ENCODE assay signal across 23 cellular contexts in the genomic region with DNA sequence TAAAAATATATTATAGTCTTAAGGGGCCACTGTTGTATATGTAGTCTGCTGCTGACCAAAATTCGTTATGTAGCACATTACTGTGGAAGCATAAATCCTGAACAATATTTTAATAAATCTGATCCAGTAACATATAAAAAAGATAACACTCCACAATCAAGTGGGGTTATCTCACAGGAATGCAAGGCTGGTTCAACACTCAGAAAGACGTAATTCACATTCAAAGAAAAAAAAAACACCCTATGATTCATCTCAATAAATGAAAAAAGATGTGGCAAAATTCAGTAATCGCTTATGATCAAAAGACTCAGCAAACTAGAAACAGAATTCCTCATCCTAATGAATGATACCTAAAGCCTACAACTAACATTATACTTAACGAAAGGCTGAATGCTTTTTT. TPM values are rescaled to one million over a fixed set of nuclear protein-coding genes. Genes with fewer than 3 reads are reported as not detected.
DNase-seq lines count a peak whose midpoint lies in the region; ATAC-seq and TF ChIP-seq lines count a peak whose summit lies in the region.
"Had no signal": no experiment of that assay in that cellular context is flagged by ENCODE, and none has a peak within 500 bp of the region (broad histone marks: within the 10 kb centered on the region; RNA-seq: fewer than 3 reads in every experiment).

No MANE protein-coding gene starts in this region.

- H3K4me1 Mint-ChIP-seq in natural killer cell: peaks cover 44 to 48% of the 10 kb centered on the region in 2 donors
- peaks cover 25 to 33% of the 10 kb centered on the region in 2 donors for H3K4me1 Mint-ChIP-seq in natural killer cell treated with Interleukin-12 subunit alpha and Interleukin-12 subunit beta and Interleukin-15 and Interleukin-18, amount 100 ng/mL, for 72 hours (ENCODE audit: low read depth in 2 of 2)
- H3K4me1 Mint-ChIP-seq in activated naive CD8-positive, alpha-beta T cell treated with anti-CD3 and anti-CD28 coated beads for 36 hours: peaks cover 18% of the 10 kb centered on the region

- TF ChIP-seq POLR2A in erythroblast (IDR thresholded peaks at IDR 0.05; ENCODE audit: low read length): no peak
- TF ChIP-seq POLR2A in testis (IDR thresholded peaks at IDR 0.05): no peak

- H3K36me3 Mint-ChIP-seq in natural killer cell: no peaks in the 10 kb centered on the region
- H3K36me3 Mint-ChIP-seq in natural killer cell treated with Interleukin-12 subunit alpha and Interleukin-12 subunit beta and Interleukin-15 and Interleukin-18, amount 100 ng/mL, for 72 hours: peaks cover 29% of the 10 kb centered on the region
- H3K36me3 Mint-ChIP-seq in activated naive CD8-positive, alpha-beta T cell treated with anti-CD3 and anti-CD28 coated beads for 36 hours: peaks cover 50% of the 10 kb centered on the region

- peak overlapping the region in 1 of 2 donors; percentile 8 for H3K27ac Mint-ChIP-seq in natural killer cell
- H3K27ac Mint-ChIP-seq in natural killer cell treated with Interleukin-12 subunit alpha and Interleukin-12 subunit beta and Interleukin-15 and Interleukin-18, amount 100 ng/mL, for 72 hours: no peak overlapping the region
- H3K27ac Mint-ChIP-seq in activated naive CD8-positive, alpha-beta T cell treated with anti-CD3 and anti-CD28 coated beads for 36 hours: no peak overlapping the region
- H3K27ac Mint-ChIP-seq: B cell; CD4-positive, CD25-positive, alpha-beta regulatory T cell; CD8-positive, alpha-beta T cell; GM23338; H9; HFFc6 had no signal

- no peak for ATAC-seq in natural killer cell
- ATAC-seq in natural killer cell treated with Interleukin-12 subunit alpha and Interleukin-12 subunit beta and Interleukin-15 and Interleukin-18, amount 100 ng/mL, for 72 hours: no peak
- ATAC-seq: CD8-positive, alpha-beta T cell; GM12878; GM23338; HCT116 had no signal

- no peaks in the 10 kb centered on the region for H3K9me3 ChIP-seq in testis

- no peaks in the 10 kb centered on the region for H3K9me3 Mint-ChIP-seq in natural killer cell
- no peaks in the 10 kb centered on the region for H3K9me3 Mint-ChIP-seq in natural killer cell treated with Interleukin-12 subunit alpha and Interleukin-12 subunit beta and Interleukin-15 and Interleukin-18, amount 100 ng/mL, for 72 hours
- H3K9me3 Mint-ChIP-seq in activated naive CD8-positive, alpha-beta T cell treated with anti-CD3 and anti-CD28 coated beads for 36 hours: peaks cover 8% of the 10 kb centered on the region
- H3K9me3 Mint-ChIP-seq: CD8-positive, alpha-beta T cell had no signal

- H3K27me3 ChIP-seq in testis: no peaks in the 10 kb centered on the region
- H3K27me3 ChIP-seq: BLaER1 had no signal

- peak overlapping the region; percentile 28 for H3K4me3 Mint-ChIP-seq in natural killer cell
- H3K4me3 Mint-ChIP-seq in natural killer cell treated with Interleukin-12 subunit alpha and Interleukin-12 subunit beta and Interleukin-15 and Interleukin-18, amount 100 ng/mL, for 72 hours: no peak overlapping the region
- no peak overlapping the region for H3K4me3 Mint-ChIP-seq in activated naive CD8-positive, alpha-beta T cell treated with anti-CD3 and anti-CD28 coated beads for 36 hours
- H3K4me3 Mint-ChIP-seq: B cell; CD8-positive, alpha-beta T cell; GM23338; H9; HFFc6 had no signal

- no peaks in the 10 kb centered on the region for H3K4me1 ChIP-seq in testis
- H3K4me1 ChIP-seq: BLaER1, Caco-2 had no signal

- intact Hi-C loops in natural killer cell (cut with micrococcal nuclease): loop anchor here (5.0 kb wide), 1 partner anchor 35 kb away; no protein-coding TSS in a partner anchor
- intact Hi-C loops in testis (cut with DNase I; ENCODE audit: low total_unique reads): no loop called here

- 88 to 94% methylated on average over 4 of the region's 4 CpGs for WGBS in testis, 2 donors

- DNase-seq in natural killer cell: no peak
- no peak for DNase-seq in natural killer cell treated with Interleukin-12 subunit alpha and Interleukin-12 subunit beta and Interleukin-15 and Interleukin-18, amount 100 ng/mL, for 72 hours (ENCODE audit: low spot score)
- DNase-seq in erythroblast (lab: John Stamatoyannopoulos, UW): peak; percentile 25 to 39
- DNase-seq in left kidney (ENCODE audit: low read depth, low spot score): peak; percentile 25
- DNase-seq in activated naive CD8-positive, alpha-beta T cell treated with anti-CD3 and anti-CD28 coated beads for 36 hours: no peak
- DNase-seq in DMS53 treated with DMSO at 0.1 percent for 48 hours (lab: John Stamatoyannopoulos, UW; ENCODE audit: unreplicated experiment): no peak
- no peak for DNase-seq in testis
- DNase-seq: Caco-2; CD4-positive, CD25-positive, alpha-beta regulatory T cell; CD8-positive, alpha-beta T cell; DMS153; DMS79; EL; GDM1; H9; HFFc6 had no signal

- no peak overlapping the region for H3K27ac ChIP-seq in testis
- H3K27ac ChIP-seq: 22Rv1, BLaER1, C4-2B had no signal

- no peaks in the 10 kb centered on the region for H3K36me3 ChIP-seq in testis (ENCODE audit: low read depth, missing control alignments)

- TF ChIP-seq CTCF in natural killer cell (IDR thresholded peaks at IDR 0.05) (no peak), testis (IDR thresholded peaks at IDR 0.05) (no peak)

- H3K4me3 ChIP-seq in testis: no peak overlapping the region
- H3K4me3 ChIP-seq: BLaER1, GM12878, GM23338 had no signal

- no peaks in the 10 kb centered on the region for H3K27me3 Mint-ChIP-seq in natural killer cell (ENCODE audit: low read depth in 2 of 2)
- H3K27me3 Mint-ChIP-seq in natural killer cell treated with Interleukin-12 subunit alpha and Interleukin-12 subunit beta and Interleukin-15 and Interleukin-18, amount 100 ng/mL, for 72 hours: no peaks in the 10 kb centered on the region
- no peaks in the 10 kb centered on the region for H3K27me3 Mint-ChIP-seq in activated naive CD8-positive, alpha-beta T cell treated with anti-CD3 and anti-CD28 coated beads for 36 hours
- H3K27me3 Mint-ChIP-seq: B cell; CD4-positive, CD25-positive, alpha-beta regulatory T cell had no signal

RNA-seq across cellular contexts. Expression of gene CREBBP, which starts 47.8 kb away (rescaled TPM):
- total RNA-seq in natural killer cell (100 to 1,000 TPM; 197 to 234 (median 224) TPM), testis (100 to 1,000 TPM; 141 to 185 TPM)
- 10 to 100 TPM; 76.2 to 90.3 TPM for total RNA-seq in natural killer cell treated with Interleukin-12 subunit alpha and Interleukin-12 subunit beta and Interleukin-15 and Interleukin-18, amount 100 ng/mL, for 72 hours
- 10 to 100 TPM; 30.1 to 32.7 TPM for total RNA-seq in activated naive CD8-positive, alpha-beta T cell treated with anti-CD3 and anti-CD28 coated beads for 36 hours
- 86.0 TPM for polyA plus RNA-seq in testis (ENCODE audit: insufficient read depth, low read depth, low replicate concordance)

Comparison
In these comparisons a context has a peak if more than half of its experiments do, and no peak if none do; other contexts are left out.
1. DNase-seq: peak in erythroblast (2 of 2) and left kidney (single experiment); none in natural killer cell (single experiment), natural killer cell treated with Interleukin-12 subunit alpha and Interleukin-12 subunit beta and Interleukin-15 and Interleukin-18, amount 100 ng/mL, for 72 hours (single experiment), activated naive CD8-positive, alpha-beta T cell treated with anti-CD3 and anti-CD28 coated beads for 36 hours (single experiment), DMS53 treated with DMSO at 0.1 percent for 48 hours (single experiment) and testis (single experiment).